Comparison of ENCODE assay signal across 8 cellular contexts in genomic region chr17:8248751-8249607, GRCh38. TPM values are rescaled to one million over a fixed set of nuclear protein-coding genes. Genes with fewer than 3 reads are reported as not detected.
DNase-seq lines count a peak whose midpoint lies in the region; ATAC-seq lines count a peak whose summit lies in the region.

PFAS (plus strand) TSS chr17:8249289; CDS start chr17:8253938, 4,649 bp downstream.

- DNase-seq in C1 segment of cervical spinal cord (lab: John Stamatoyannopoulos, UW) (peak; percentile 36 to 95 (median 88)), HS-27A (ENCODE audit: low read depth) (peak; percentile 84), NK-92 (lab: John Stamatoyannopoulos, UW; ENCODE audit: unreplicated experiment) (peak; percentile 78), lung microvascular endothelial cell (ENCODE audit: low read depth in 2 of 2) (peak; percentile 93 to 95)
- peak; percentile 99 for DNase-seq in activated CD8-positive, alpha-beta memory T cell treated with anti-CD3 and anti-CD28 coated beads for 24 hours
- peak; percentile 93 for DNase-seq in effector CD8-positive, alpha-beta T cell (lab: John Stamatoyannopoulos, UW)
- DNase-seq in stimulated activated CD4-positive, alpha-beta T cell treated with anti-CD3 and anti-CD28 coated beads, TNF-alpha, amount 100 ng/mL, for 24 hours (ENCODE audit: low read depth in 3 of 3): peak; percentile 93 to 98 (median 96)

- peak; percentile 55 for ATAC-seq in GM19372 (IDR thresholded peaks at IDR 0.05; ENCODE audit: low read depth, unreplicated experiment)

RNA-seq across cellular contexts. Expression of gene PFAS, which starts in this region (rescaled TPM):
- total RNA-seq in lung microvascular endothelial cell: 12.7 and 15.0 TPM in 2 replicates

Comparison
In these comparisons a context has a peak if more than half of its experiments do, and no peak if none do; other contexts are left out.
1. Peak in every context shown above with its lines: DNase-seq and ATAC-seq.